In the genomic region with DNA sequence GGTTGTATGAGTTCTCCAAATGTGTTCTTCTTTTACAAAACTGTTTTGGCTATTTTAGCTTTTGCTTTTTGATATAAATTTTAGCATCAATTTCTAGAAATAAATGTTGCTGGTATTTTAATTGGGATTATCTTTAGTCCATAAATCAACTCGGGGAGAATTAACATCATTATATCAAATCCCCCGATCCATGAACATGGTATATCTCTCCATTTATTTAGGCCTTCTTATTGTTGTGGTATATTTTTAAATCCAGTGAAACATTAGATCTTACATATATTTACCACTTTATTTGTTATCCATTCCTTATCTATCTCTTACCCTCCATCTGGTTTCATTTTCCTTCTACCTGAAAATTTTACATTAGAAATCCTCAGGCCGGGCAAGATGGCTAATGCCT, we compare ENCODE assay signal across 9 cellular contexts.
"Had no signal": no experiment of that assay in that cellular context is flagged by ENCODE, and none has a peak within 500 bp of the region (broad histone marks: within the 10 kb centered on the region; RNA-seq: fewer than 3 reads in every experiment).

No MANE protein-coding gene starts in this region.

- H3K4me2 ChIP-seq: GM23338 had no signal

- DNase-seq: GM23248, GOT3, H7, H9, HCEC 1CT, HFFc6 had no signal

- H2AFZ ChIP-seq: GM23248, GM23338 had no signal

- H3K4me3 ChIP-seq: GM23248, GM23338, HAP-1 had no signal

- ATAC-seq: GM23338, HCT116 had no signal

- H3K27ac ChIP-seq: GM23248 had no signal

- H3K36me3 ChIP-seq: HAP-1 had no signal

- H3K9me3 ChIP-seq: HAP-1 had no signal

- H3K4me1 ChIP-seq: HAP-1 had no signal
